ENCODE assay signal across 1 cellular context in the genomic region with DNA sequence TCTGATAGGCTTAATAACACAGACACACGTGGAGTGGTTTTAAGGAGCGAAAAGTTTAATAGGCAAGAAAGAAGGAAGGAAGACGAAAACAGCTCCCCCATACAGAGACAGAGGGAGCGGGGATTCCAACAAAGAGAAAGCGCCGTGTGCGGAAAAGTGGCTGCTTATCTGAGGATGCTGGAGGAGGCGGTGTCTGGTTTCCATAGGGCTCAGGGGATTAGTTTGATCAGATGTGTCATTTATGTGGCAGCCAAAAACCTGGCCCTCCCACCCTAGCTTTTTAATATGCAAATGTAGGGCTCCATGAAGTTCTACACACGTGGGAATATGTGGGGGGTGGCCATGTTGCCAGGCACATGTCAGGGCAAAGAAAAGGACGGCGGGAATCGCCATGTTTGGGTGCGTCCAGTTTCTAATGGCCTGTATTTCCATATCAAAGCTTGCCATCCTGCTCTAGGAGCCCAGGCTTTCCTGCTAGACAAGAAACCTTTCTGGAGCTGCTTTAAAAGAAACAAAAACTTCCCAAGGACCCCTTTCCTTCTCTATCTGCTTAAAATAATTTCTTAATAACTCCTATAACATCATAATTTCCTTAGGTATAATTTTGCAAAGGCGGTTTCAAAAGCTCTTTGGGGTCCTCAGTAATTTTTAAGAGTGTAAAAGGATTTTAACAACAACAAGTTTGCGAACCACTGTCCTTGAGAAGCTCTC.
TF ChIP-seq lines count a peak whose summit lies in the region.

No MANE protein-coding gene starts in this region.

TF ChIP-seq in endothelial cell of umbilical vein, 7 proteins besides CTCF, POLR2A, EP300 and RAD21:
- TF ChIP-seq FOS (IDR thresholded peaks at IDR 0.05; ENCODE audit: borderline replicate concordance, insufficient read depth, low read length) = no peak
- TF ChIP-seq, protein P1, sequence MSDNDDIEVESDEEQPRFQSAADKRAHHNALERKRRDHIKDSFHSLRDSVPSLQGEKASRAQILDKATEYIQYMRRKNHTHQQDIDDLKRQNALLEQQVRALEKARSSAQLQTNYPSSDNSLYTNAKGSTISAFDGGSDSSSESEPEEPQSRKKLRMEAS (IDR thresholded peaks at IDR 0.05; ENCODE audit: insufficient read depth, insufficient read length) = no peak
- no peak for TF ChIP-seq JUN (IDR thresholded peaks at IDR 0.05; ENCODE audit: borderline replicate concordance, insufficient read depth, insufficient read length, low read depth)
- TF ChIP-seq MYC (IDR thresholded peaks at IDR 0.05; ENCODE audit: low read depth, low read length) = no peak
- no peak for TF ChIP-seq POLR2AphosphoS5 (IDR thresholded peaks at IDR 0.05; ENCODE audit: insufficient read depth, low read depth, low read length)
- no peak for TF ChIP-seq GATA2 (IDR thresholded peaks at IDR 0.05; ENCODE audit: insufficient read depth, insufficient read length, low read depth, low read length)
- no peak for TF ChIP-seq EZH2 (IDR thresholded peaks at IDR 0.05; ENCODE audit: borderline replicate concordance, low read depth, low read length, severe bottlenecking)
